Comparison of ENCODE assay signal across 9 cellular contexts in genomic region chr7:31373337-31374289, GRCh38. TPM values are rescaled to one million over a fixed set of nuclear protein-coding genes. Genes with fewer than 3 reads are reported as not detected.
DNase-seq lines count a peak whose midpoint lies in the region; ATAC-seq and TF ChIP-seq lines count a peak whose summit lies in the region.
"Had no signal": no experiment of that assay in that cellular context is flagged by ENCODE, and none has a peak within 500 bp of the region (broad histone marks: within the 10 kb centered on the region; RNA-seq: fewer than 3 reads in every experiment).

No MANE protein-coding gene starts in this region.

- no peak overlapping the region for H3K27ac Mint-ChIP-seq in Caco-2 (ENCODE audit: unreplicated experiment)

- H3K4me1 Mint-ChIP-seq in Caco-2 (ENCODE audit: low read depth, unreplicated experiment) = no peaks in the 10 kb centered on the region

- peak; percentile 72 to 80 for DNase-seq in Caco-2
- DNase-seq in NCI-H2171 treated with DMSO at 0.1 percent for 48 hours (lab: John Stamatoyannopoulos, UW) = peak; percentile 80
- DNase-seq in inferior parietal cortex (ENCODE audit: extremely low spot score) = peak; percentile 67
- DNase-seq in NCI-H2227 treated with DMSO at 0.1 percent for 48 hours (lab: John Stamatoyannopoulos, UW) = no peak
- DNase-seq in activated effector memory CD4-positive, alpha-beta T cell treated with anti-CD3 and anti-CD28 coated beads, Interleukin-2, amount 50 U/mL, for 16 hours = no peak

- H3K36me3 ChIP-seq in Caco-2 (ENCODE audit: control insufficient read depth, insufficient read depth, low read length) = no peaks in the 10 kb centered on the region

- no peaks in the 10 kb centered on the region for H3K9me3 ChIP-seq in Caco-2

- ATAC-seq in GM18909 (IDR thresholded peaks at IDR 0.05; ENCODE audit: poor library complexity, unreplicated experiment) (peak; percentile 76), HG03045 (IDR thresholded peaks at IDR 0.05; ENCODE audit: unreplicated experiment) (peak; percentile 78)

- H3K27me3 Mint-ChIP-seq in Caco-2 (ENCODE audit: insufficient read depth, unreplicated experiment) = no peaks in the 10 kb centered on the region

- no TSS peak for BruUV-seq in Caco-2 (replicated peaks; lab: Mats Ljungman, UMichigan)

- peak; percentile 79 to 87 for TF ChIP-seq CTCF in Caco-2 (IDR thresholded peaks at IDR 0.05; ENCODE audit: insufficient read depth in 1 of 2, low read depth in 1 of 2, low read length in 1 of 2, severe bottlenecking in 1 of 2, unreplicated experiment in 1 of 2)

- no peak overlapping the region for H3K4me3 ChIP-seq in Caco-2 (ENCODE audit: low read depth, low read length)

- no peaks in the 10 kb centered on the region for H3K9me3 Mint-ChIP-seq in Caco-2 (ENCODE audit: unreplicated experiment)

- H3K4me1 ChIP-seq in Caco-2 = no peaks in the 10 kb centered on the region

- CTCF ChIA-PET in Caco-2 (lab: Charles Lee) = interaction anchor here (0.6 to 2.1 kb wide), 5 partner anchors 41 to 697 kb away, joined by 3 to 18 read pairs (median 8); partner anchors contain the start of gene PDE1C

- H3K27me3 ChIP-seq in Caco-2 (replicated peaks; ENCODE audit: control insufficient read depth, insufficient read depth, low read length) = no peaks in the 10 kb centered on the region; the same call in 1 of the 2 replicates

- H3K36me3 Mint-ChIP-seq in Caco-2 (ENCODE audit: insufficient read depth, unreplicated experiment) = no peaks in the 10 kb centered on the region

- POLR2A ChIA-PET in Caco-2 (lab: Charles Lee) = no interaction called here

- no peak overlapping the region for H3K4me3 Mint-ChIP-seq in Caco-2 (ENCODE audit: unreplicated experiment)

- peak overlapping the region; percentile 32 for H3K27ac ChIP-seq in angular gyrus (ENCODE audit: low read depth, low read length)

- intact Hi-C loops in Caco-2 (cut with micrococcal nuclease; ENCODE audit: unreplicated experiment) = loop anchor here (1.0 to 2.0 kb wide), 6 partner anchors 70 to 363 kb away; no protein-coding TSS in a partner anchor

RNA-seq across cellular contexts. Expression of gene NEUROD6, which starts 33.1 kb away (rescaled TPM):
- not detected in 2 replicates for total RNA-seq in Caco-2 (2022)
- total RNA-seq: skeletal muscle tissue had no signal

Comparison
In these comparisons a context has a peak if more than half of its experiments do, and no peak if none do; other contexts are left out.
1. DNase-seq: peak in Caco-2 (2 of 2), NCI-H2171 treated with DMSO at 0.1 percent for 48 hours (single experiment) and inferior parietal cortex (single experiment); none in NCI-H2227 treated with DMSO at 0.1 percent for 48 hours (single experiment) and activated effector memory CD4-positive, alpha-beta T cell treated with anti-CD3 and anti-CD28 coated beads, Interleukin-2, amount 50 U/mL, for 16 hours (single experiment).